ENCODE assay signal across 20 cellular contexts in genomic region chr3:58358092-58358491, GRCh38. TPM values are rescaled to one million over a fixed set of nuclear protein-coding genes. Genes with fewer than 3 reads are reported as not detected.
DNase-seq lines count a peak whose midpoint lies in the region; ATAC-seq and TF ChIP-seq lines count a peak whose summit lies in the region.
"Had no signal": no experiment of that assay in that cellular context is flagged by ENCODE, and none has a peak within 500 bp of the region (broad histone marks: within the 10 kb centered on the region; RNA-seq: fewer than 3 reads in every experiment).

No MANE protein-coding gene starts in this region.

- peak; percentile 68 for ATAC-seq in activated CD4-positive, alpha-beta T cell treated with anti-CD3 and anti-CD28 coated beads for 36 hours
- peak; percentile 58 for ATAC-seq in activated CD8-positive, alpha-beta T cell treated with anti-CD3 and anti-CD28 coated beads for 36 hours
- no peak for ATAC-seq in HG02610 (IDR thresholded peaks at IDR 0.05; ENCODE audit: unreplicated experiment)

- H3K4ac ChIP-seq in trophoblast cell (ENCODE audit: low read depth, low read length) = no peak overlapping the region

- H3K14ac ChIP-seq in trophoblast cell (ENCODE audit: low read length) = no peak overlapping the region

- no CpG with 5 or more reads among the region's 3 CpGs for WGBS in trophoblast cell (ENCODE audit: extremely low coverage, insufficient coverage, insufficient read length)

- H2AK5ac ChIP-seq in trophoblast cell (ENCODE audit: low read length) = no peak overlapping the region

- no peak overlapping the region for H3K27ac Mint-ChIP-seq in activated CD4-positive, alpha-beta T cell treated with anti-CD3 and anti-CD28 coated beads for 36 hours
- H3K27ac Mint-ChIP-seq in activated CD8-positive, alpha-beta T cell treated with anti-CD3 and anti-CD28 coated beads for 36 hours = no peak overlapping the region

- H4K91ac ChIP-seq in trophoblast cell (ENCODE audit: low read depth, low read length) = no peak overlapping the region

- no peaks in the 10 kb centered on the region for H3K27me3 Mint-ChIP-seq in activated CD4-positive, alpha-beta T cell treated with anti-CD3 and anti-CD28 coated beads for 36 hours
- no peaks in the 10 kb centered on the region for H3K27me3 Mint-ChIP-seq in activated CD8-positive, alpha-beta T cell treated with anti-CD3 and anti-CD28 coated beads for 36 hours

- H3K9me3 ChIP-seq in HEK293 (ENCODE audit: control insufficient read depth, insufficient read depth, low read depth, low read length) = no peaks in the 10 kb centered on the region
- H3K9me3 ChIP-seq in trophoblast cell (ENCODE audit: insufficient read depth, low read depth, low read length) = no peaks in the 10 kb centered on the region
- H3K9me3 ChIP-seq: BLaER1, tibial nerve had no signal

- H3K23ac ChIP-seq in trophoblast cell (ENCODE audit: low read length) = peak overlapping the region; percentile 47

- H3K27me3 ChIP-seq in trophoblast cell (ENCODE audit: insufficient read depth, low read length) = no peaks in the 10 kb centered on the region
- H3K27me3 ChIP-seq: BLaER1, tibial nerve had no signal

- POLR2A ChIA-PET in activated CD4-positive, alpha-beta T cell treated with anti-CD3 and anti-CD28 coated beads for 36 hours (lab: Charles Lee) = no interaction called here
- POLR2A ChIA-PET in HEK293 (lab: Yijun Ruan, JAX) = no interaction called here
- POLR2A ChIA-PET in activated CD8-positive, alpha-beta T cell treated with anti-CD3 and anti-CD28 coated beads for 36 hours (lab: Charles Lee) = no interaction called here

- no peak overlapping the region for H3K18ac ChIP-seq in trophoblast cell (ENCODE audit: low read length)

- intact Hi-C loops in activated CD4-positive, alpha-beta T cell treated with anti-CD3 and anti-CD28 coated beads for 36 hours (cut with DNase I, micrococcal nuclease) = loop anchor here in 1 of 2 experiments (2.0 kb wide), 1 partner anchor 23 kb away; no protein-coding TSS in a partner anchor
- intact Hi-C loops in activated CD8-positive, alpha-beta T cell treated with anti-CD3 and anti-CD28 coated beads for 36 hours (cut with micrococcal nuclease) = no loop called here

- H2BK120ac ChIP-seq in trophoblast cell (ENCODE audit: insufficient read depth, low read length, poor library complexity) = no peak overlapping the region

- H3K9me3 Mint-ChIP-seq in activated CD4-positive, alpha-beta T cell treated with anti-CD3 and anti-CD28 coated beads for 36 hours (ENCODE audit: low read depth) = no peaks in the 10 kb centered on the region
- H3K9me3 Mint-ChIP-seq in activated CD8-positive, alpha-beta T cell treated with anti-CD3 and anti-CD28 coated beads for 36 hours = no peaks in the 10 kb centered on the region
- H3K9me3 Mint-ChIP-seq: T-helper 1 cell treated with Interleukin-12 subunit alpha and Interleukin-12 subunit beta and Interleukin-4 antibody, amounts not matched to agents 30 μg/mL and 1 μg/mL, for 36 hours had no signal

- H3K79me2 ChIP-seq in trophoblast cell (ENCODE audit: control insufficient read depth, insufficient read depth, low read length, poor library complexity) = no peaks in the 10 kb centered on the region

- no peak overlapping the region for H4K8ac ChIP-seq in trophoblast cell (ENCODE audit: low read depth, low read length)

- no peak for TF ChIP-seq CTCF in HEK293 (tag by site-specific recombination; IDR thresholded peaks at IDR 0.05)
- no peak for TF ChIP-seq CTCF in activated CD8-positive, alpha-beta T cell treated with anti-CD3 and anti-CD28 coated beads for 36 hours (IDR thresholded peaks at IDR 0.05)

- H3K4me1 ChIP-seq in HEK293 (ENCODE audit: control insufficient read depth, insufficient read depth, low read length) = no peaks in the 10 kb centered on the region
- no peaks in the 10 kb centered on the region for H3K4me1 ChIP-seq in trophoblast cell (ENCODE audit: control insufficient read depth in 1 of 2, insufficient read depth in 2 of 2, low read length in 2 of 2)

- H3K36me3 ChIP-seq in HEK293 (ENCODE audit: control insufficient read depth in 2 of 2, insufficient read depth in 1 of 2, low read length in 2 of 2) (no peaks in the 10 kb centered on the region), trophoblast cell (ENCODE audit: control insufficient read depth in 1 of 2, insufficient read depth in 2 of 2, low read length in 2 of 2) (no peaks in the 10 kb centered on the region)
- H3K36me3 ChIP-seq: tibial nerve had no signal

- H2AFZ ChIP-seq in trophoblast cell (ENCODE audit: insufficient read depth, low read length, poor library complexity) = no peak overlapping the region

- no peak overlapping the region for H4K12ac ChIP-seq in trophoblast cell (ENCODE audit: low read depth, low read length)

- no peak overlapping the region for H3K4me3 Mint-ChIP-seq in activated CD4-positive, alpha-beta T cell treated with anti-CD3 and anti-CD28 coated beads for 36 hours
- no peak overlapping the region for H3K4me3 Mint-ChIP-seq in activated CD8-positive, alpha-beta T cell treated with anti-CD3 and anti-CD28 coated beads for 36 hours
- H3K4me3 Mint-ChIP-seq: T-helper 1 cell treated with Interleukin-12 subunit alpha and Interleukin-12 subunit beta and Interleukin-4 antibody, amounts not matched to agents 30 μg/mL and 1 μg/mL, for 36 hours had no signal

- no peak overlapping the region for H3K4me2 ChIP-seq in trophoblast cell (ENCODE audit: low read length)
- H3K4me2 ChIP-seq: KMS-11 had no signal

- H3K4me3 ChIP-seq in HEK293 (ENCODE audit: low read depth, low read length) = no peak overlapping the region
- no peak overlapping the region for H3K4me3 ChIP-seq in trophoblast cell (ENCODE audit: low read depth, low read length)
- H3K4me3 ChIP-seq: BLaER1, skin epidermis, tibial nerve had no signal

- H3K79me1 ChIP-seq in trophoblast cell (ENCODE audit: low read length) = no peaks in the 10 kb centered on the region

- H2BK5ac ChIP-seq in trophoblast cell (ENCODE audit: low read depth, low read length, poor library complexity) = no peak overlapping the region

- H3K4me1 Mint-ChIP-seq in activated CD4-positive, alpha-beta T cell treated with anti-CD3 and anti-CD28 coated beads for 36 hours = peaks cover 38% of the 10 kb centered on the region
- H3K4me1 Mint-ChIP-seq in activated CD8-positive, alpha-beta T cell treated with anti-CD3 and anti-CD28 coated beads for 36 hours (ENCODE audit: low read depth) = peaks cover 26% of the 10 kb centered on the region

- H3K27ac ChIP-seq in HEK293 (ENCODE audit: extremely low read depth, low read depth, low read length) (no peak overlapping the region), trophoblast cell (ENCODE audit: low read depth, low read length) (no peak overlapping the region)
- H3K27ac ChIP-seq: KMS-11, skin epidermis, tibial nerve had no signal

- peaks cover 2% of the 10 kb centered on the region for H3K36me3 Mint-ChIP-seq in activated CD4-positive, alpha-beta T cell treated with anti-CD3 and anti-CD28 coated beads for 36 hours (ENCODE audit: low read depth)
- H3K36me3 Mint-ChIP-seq in activated CD8-positive, alpha-beta T cell treated with anti-CD3 and anti-CD28 coated beads for 36 hours (ENCODE audit: low read depth) = peaks cover 1% of the 10 kb centered on the region

- H2BK12ac ChIP-seq in trophoblast cell (ENCODE audit: low read length) = no peak overlapping the region

- CTCF ChIA-PET in activated CD4-positive, alpha-beta T cell treated with anti-CD3 and anti-CD28 coated beads for 36 hours (lab: Charles Lee) = no interaction called here
- CTCF ChIA-PET in HEK293 (lab: Yijun Ruan, JAX) = no interaction called here
- CTCF ChIA-PET in activated CD8-positive, alpha-beta T cell treated with anti-CD3 and anti-CD28 coated beads for 36 hours (lab: Charles Lee) = no interaction called here

- H3K9ac ChIP-seq in trophoblast cell (ENCODE audit: low read length) = no peak overlapping the region
- H3K9ac ChIP-seq: BLaER1, KMS-11 had no signal

- DNase-seq in activated CD4-positive, alpha-beta T cell treated with anti-CD3 and anti-CD28 coated beads for 36 hours = peak; percentile 42
- no peak for DNase-seq in activated CD4-positive, alpha-beta T cell treated with anti-CD3 and anti-CD28 coated beads for 1 hour
- DNase-seq in activated CD8-positive, alpha-beta T cell treated with anti-CD3 and anti-CD28 coated beads for 36 hours = peak; percentile 31
- DNase-seq in trophoblast cell (no peak), GM19240 (ENCODE audit: insufficient read length, low spot score) (no peak), iPS-NIHi7 (ENCODE audit: extremely low spot score) (no peak)
- DNase-seq: activated CD4-positive, CD25-positive, alpha-beta regulatory T cell treated with anti-CD3 and anti-CD28 coated beads, Interleukin-2, amount 50 U/mL, for 72 hours; aorta; GDM1; islet precursor cell; NCI-H1105 treated with DMSO at 0.1 percent for 48 hours; NCI-H526 treated with DMSO at 0.1 percent for 48 hours; SHP77 treated with DMSO at 0.1 percent for 48 hours had no signal

TF ChIP-seq in HEK293, 187 proteins besides CTCF, POLR2A, EP300 and RAD21:
- no peak for TF ChIP-seq ZNF488 (tag by site-specific recombination; IDR thresholded peaks at IDR 0.05)
- TF ChIP-seq EGR2 (tag by site-specific recombination; IDR thresholded peaks at IDR 0.05; ENCODE audit: low read depth) = peak; percentile 16; the same call in 1 of the 2 replicates

RNA-seq across cellular contexts. Expression of gene PXK, which starts 25.4 kb away (rescaled TPM):
- total RNA-seq in activated CD4-positive, alpha-beta T cell treated with anti-CD3 and anti-CD28 coated beads for 36 hours = 10 to 100 TPM; 35.2 to 50.7 TPM
- total RNA-seq in activated CD8-positive, alpha-beta T cell treated with anti-CD3 and anti-CD28 coated beads for 36 hours = 10 to 100 TPM; 22.2 to 23.6 TPM
- 7.8 and 8.5 TPM in 2 replicates for polyA plus RNA-seq in trophoblast cell (2013)

RNA-seq across cellular contexts. Expression of gene HTD2, which starts 51.8 kb away (rescaled TPM):
- 1 to 10 TPM; 2.3 to 7.9 TPM for total RNA-seq in activated CD4-positive, alpha-beta T cell treated with anti-CD3 and anti-CD28 coated beads for 36 hours
- 1 to 10 TPM; 8.4 to 9.6 TPM for total RNA-seq in activated CD8-positive, alpha-beta T cell treated with anti-CD3 and anti-CD28 coated beads for 36 hours
- 4.4 and 5.4 TPM in 2 replicates for polyA plus RNA-seq in trophoblast cell (2013)

RNA-seq across cellular contexts. Expression of gene RPP14, which starts 52.0 kb away (rescaled TPM):
- 10 to 100 TPM; 16.4 to 16.9 TPM for total RNA-seq in activated CD4-positive, alpha-beta T cell treated with anti-CD3 and anti-CD28 coated beads for 36 hours
- total RNA-seq in activated CD8-positive, alpha-beta T cell treated with anti-CD3 and anti-CD28 coated beads for 36 hours = 10 to 100 TPM; 16.1 to 18.0 TPM
- polyA plus RNA-seq in trophoblast cell (2013) = 8.7 and 9.9 TPM in 2 replicates

Comparison
In these comparisons a context has a peak if more than half of its experiments do, and no peak if none do; other contexts are left out.
1. DNase-seq: peak in activated CD4-positive, alpha-beta T cell treated with anti-CD3 and anti-CD28 coated beads for 36 hours (single experiment) and activated CD8-positive, alpha-beta T cell treated with anti-CD3 and anti-CD28 coated beads for 36 hours (single experiment); none in activated CD4-positive, alpha-beta T cell treated with anti-CD3 and anti-CD28 coated beads for 1 hour (single experiment), trophoblast cell (0 of 2), GM19240 (single experiment) and iPS-NIHi7 (single experiment).